In genomic region chr19:17929056-17929455, GRCh38 we compare ENCODE assay signal across 22 cellular contexts. TPM values are rescaled to one million over a fixed set of nuclear protein-coding genes. Genes with fewer than 3 reads are reported as not detected.
DNase-seq lines count a peak whose midpoint lies in the region; ATAC-seq and TF ChIP-seq lines count a peak whose summit lies in the region.
"Had no signal": no experiment of that assay in that cellular context is flagged by ENCODE, and none has a peak within 500 bp of the region (broad histone marks: within the 10 kb centered on the region; RNA-seq: fewer than 3 reads in every experiment).

No MANE protein-coding gene starts in this region.

- H3K27me3 ChIP-seq in GM06990 (replicated peaks; ENCODE audit: control insufficient read depth, insufficient read depth, low read length) (no peaks in the 10 kb centered on the region), spleen (replicated peaks in 1 of 7) (peaks cover 0 to 3% (median 0%) of the 10 kb centered on the region in 7 donors), gastrocnemius medialis (no peaks in the 10 kb centered on the region)
- H3K27me3 ChIP-seq: MG63 had no signal

- H3K4me3 Mint-ChIP-seq in nephron, result peak overlapping the region in 2 of 3 experiments; percentile 36 to 42
- H3K4me3 Mint-ChIP-seq in activated naive CD8-positive, alpha-beta T cell treated with anti-CD3 and anti-CD28 coated beads, Interleukin-2, amount 50 U/mL, for 24 hours, result no peak overlapping the region
- H3K4me3 Mint-ChIP-seq: CD14-positive monocyte had no signal

- no peak for TF ChIP-seq POLR2A in spleen (IDR thresholded peaks at IDR 0.05)
- no peak for TF ChIP-seq POLR2A in gastrocnemius medialis (IDR thresholded peaks at IDR 0.05)

- H3K27me3 Mint-ChIP-seq in nephron (ENCODE audit: low read depth), result peaks cover 9% of the 10 kb centered on the region
- peaks cover 8% of the 10 kb centered on the region for H3K27me3 Mint-ChIP-seq in activated naive CD8-positive, alpha-beta T cell treated with anti-CD3 and anti-CD28 coated beads, Interleukin-2, amount 50 U/mL, for 24 hours

- WGBS in spleen, 5 donors, result 64 to 71% (median 68%) methylated on average over 4 of the region's 4 CpGs

- no peak for TF ChIP-seq CTCF in GM06990 (IDR thresholded peaks at IDR 0.05; ENCODE audit: insufficient read depth, low read length, poor library complexity, severe bottlenecking)
- TF ChIP-seq CTCF in GM13976 (IDR thresholded peaks at IDR 0.05; ENCODE audit: borderline replicate concordance, control extremely low read depth, extremely low read depth, insufficient read depth, missing control alignments), result no peak
- TF ChIP-seq CTCF in nephron (IDR thresholded peaks at IDR 0.05; ENCODE audit: unreplicated experiment in 3 of 3), result no peak
- TF ChIP-seq CTCF in spleen (IDR thresholded peaks at IDR 0.05 in 8 of 11, conservative IDR thresholded peaks at IDR 0.05 in 3 of 11), result no peak
- no peak for TF ChIP-seq CTCF in gastrocnemius medialis (IDR thresholded peaks at IDR 0.05 in 4 of 5, conservative IDR thresholded peaks at IDR 0.05 in 1 of 5)

- H3K4me1 Mint-ChIP-seq in nephron, result peaks cover 13% of the 10 kb centered on the region
- H3K4me1 Mint-ChIP-seq in activated naive CD8-positive, alpha-beta T cell treated with anti-CD3 and anti-CD28 coated beads, Interleukin-2, amount 50 U/mL, for 24 hours, result peaks cover 21% of the 10 kb centered on the region

- intact Hi-C loops in spleen (cut with DNase I; ENCODE audit: low total_unique reads) (no loop called here), gastrocnemius medialis (cut with DNase I; ENCODE audit: low total_unique reads) (no loop called here)

- H3K4me1 ChIP-seq in spleen, result peaks cover 8 to 23% (median 19%) of the 10 kb centered on the region in 6 donors
- H3K4me1 ChIP-seq in gastrocnemius medialis, result peaks cover 5 to 17% of the 10 kb centered on the region in 2 donors
- H3K4me1 ChIP-seq: SJCRH30 had no signal

- no peaks in the 10 kb centered on the region for H3K9me3 Mint-ChIP-seq in nephron
- H3K9me3 Mint-ChIP-seq in activated naive CD8-positive, alpha-beta T cell treated with anti-CD3 and anti-CD28 coated beads, Interleukin-2, amount 50 U/mL, for 24 hours, result no peaks in the 10 kb centered on the region
- H3K9me3 Mint-ChIP-seq: CD14-positive monocyte had no signal

- peak; percentile 64 for DNase-seq in GM06990 (ENCODE audit: extremely low read depth, insufficient read length)
- DNase-seq in GM13976 (ENCODE audit: low spot score), result peak; percentile 62
- no peak for DNase-seq in spleen
- DNase-seq in activated naive CD8-positive, alpha-beta T cell treated with anti-CD3 and anti-CD28 coated beads, Interleukin-2, amount 50 U/mL, for 24 hours, result no peak
- no peak for DNase-seq in gastrocnemius medialis
- DNase-seq: 8988T, DMS79 treated with DMSO at 0.1 percent for 48 hours, GOT3, MG63, NCI-H1092, NCI-H1436 treated with DMSO at 0.1 percent for 48 hours, NCI-H2029, NCI-H345, NCI-H524 treated with DMSO at 0.1 percent for 48 hours had no signal

- no peaks in the 10 kb centered on the region for H3K36me3 Mint-ChIP-seq in nephron (ENCODE audit: low read depth)
- H3K36me3 Mint-ChIP-seq in activated naive CD8-positive, alpha-beta T cell treated with anti-CD3 and anti-CD28 coated beads, Interleukin-2, amount 50 U/mL, for 24 hours (ENCODE audit: low read depth), result peaks cover 2% of the 10 kb centered on the region
- H3K36me3 Mint-ChIP-seq: CD14-positive monocyte had no signal

- H3K4me3 ChIP-seq in GM06990 (replicated peaks; ENCODE audit: low read depth, low read length) (no peak overlapping the region), spleen (no peak overlapping the region), gastrocnemius medialis (no peak overlapping the region)
- H3K4me3 ChIP-seq: MG63, SJCRH30 had no signal

- ATAC-seq in HG02870 (IDR thresholded peaks at IDR 0.05; ENCODE audit: unreplicated experiment) (peak; percentile 49), GM21529 (IDR thresholded peaks at IDR 0.05; ENCODE audit: unreplicated experiment) (no peak), gastrocnemius medialis (no peak)
- ATAC-seq in activated naive CD8-positive, alpha-beta T cell treated with anti-CD3 and anti-CD28 coated beads, Interleukin-2, amount 50 U/mL, for 24 hours, result no peak

- in situ Hi-C loops in GM13976 (cut with MboI; ENCODE audit: low sequenced_read_pairs, unreplicated experiment) (loop anchor here (10.0 to 25.0 kb wide), 2 partner anchors 64 to 133 kb away; no protein-coding TSS in a partner anchor), gastrocnemius medialis (cut with MboI; ENCODE audit: low sequenced_read_pairs in 4 of 4) (loop anchor here in 3 of 4 donors (5.0 to 25.0 kb wide), 3 partner anchors 74 to 133 kb away; partner anchors contain the start of gene RPL18A (in 1 of the 3))

- H3K9me3 ChIP-seq in spleen (no peaks in the 10 kb centered on the region), gastrocnemius medialis (no peaks in the 10 kb centered on the region)
- H3K9me3 ChIP-seq: MG63, SJCRH30 had no signal

- H3K36me3 ChIP-seq in GM06990 (ENCODE audit: control insufficient read depth, insufficient read depth, low read length) (no peaks in the 10 kb centered on the region), spleen (no peaks in the 10 kb centered on the region), gastrocnemius medialis (no peaks in the 10 kb centered on the region)
- H3K36me3 ChIP-seq: MG63, SJCRH30 had no signal

- no peak overlapping the region for H3K27ac ChIP-seq in spleen
- no peak overlapping the region for H3K27ac ChIP-seq in gastrocnemius medialis
- H3K27ac ChIP-seq: HL-60, SJCRH30 had no signal

- H3K27ac Mint-ChIP-seq in nephron, result no peak overlapping the region
- H3K27ac Mint-ChIP-seq in activated naive CD8-positive, alpha-beta T cell treated with anti-CD3 and anti-CD28 coated beads, Interleukin-2, amount 50 U/mL, for 24 hours, result no peak overlapping the region
- H3K27ac Mint-ChIP-seq: CD14-positive monocyte had no signal

RNA-seq across cellular contexts. Expression of gene CCDC124, which starts 3.8 kb away (rescaled TPM):
- total RNA-seq in spleen (10 to 100 TPM; 29.5 to 48.6 (median 41.2) TPM), gastrocnemius medialis (100 to 1,000 TPM in 1 of 4 donors, 10 to 100 TPM in 3; 73.1 to 110 (median 81.5) TPM)
- 10 to 100 TPM; 62.4 to 89.9 (median 86.1) TPM for polyA plus RNA-seq in spleen

RNA-seq across cellular contexts. Expression of gene KCNN1, which starts 37.9 kb away (rescaled TPM):
- total RNA-seq in spleen (not detected), gastrocnemius medialis (not detected)
- under 1 TPM; 0.03 to 0.10 (median 0.04) TPM for polyA plus RNA-seq in spleen
- total RNA-seq: HT1080, SJCRH30 had no signal
- polyA plus RNA-seq: CD14-positive monocyte had no signal

RNA-seq across cellular contexts. Expression of gene SLC5A5, which starts 57.3 kb away (rescaled TPM):
- total RNA-seq in spleen (under 1 TPM in 5 of 7 donors, not detected in 2; 0.27 to 0.44 (median 0.32) TPM), gastrocnemius medialis (not detected)
- polyA plus RNA-seq in spleen, result under 1 TPM; 0.19 to 0.52 (median 0.30) TPM
- total RNA-seq: HT1080, SJCRH30 had no signal
- polyA plus RNA-seq: AG04450, CD14-positive monocyte had no signal

Comparison
In these comparisons a context has a peak if more than half of its experiments do, and no peak if none do; other contexts are left out.
1. DNase-seq: peak in GM06990 (single experiment) and GM13976 (single experiment); none in spleen (single experiment), activated naive CD8-positive, alpha-beta T cell treated with anti-CD3 and anti-CD28 coated beads, Interleukin-2, amount 50 U/mL, for 24 hours (single experiment) and gastrocnemius medialis (0 of 2).